ENCODE assay signal across 34 cellular contexts in genomic region chr1:210504286-210504685, GRCh38.
"Had no signal": no experiment of that assay in that cellular context is flagged by ENCODE, and none has a peak within 500 bp of the region (broad histone marks: within the 10 kb centered on the region; RNA-seq: fewer than 3 reads in every experiment).

No MANE protein-coding gene starts in this region.

- H3K9me3 ChIP-seq: ascending aorta, breast epithelium had no signal

- H3K27me3 ChIP-seq: ascending aorta, brain microvascular endothelial cell, breast epithelium had no signal

- H3K4me3 Mint-ChIP-seq: activated B cell treated with CpG ODN at 0.5 μM for 24 hours; activated CD4-positive, alpha-beta memory T cell treated with anti-CD3 and anti-CD28 coated beads for 36 hours; activated CD4-positive, alpha-beta T cell treated with anti-CD3 and anti-CD28 coated beads, Interleukin-2, amount 10 ng/mL, durations not matched to agents 24 days and 14 days; activated CD8-positive, alpha-beta T cell treated with anti-CD3 and anti-CD28 coated beads for 36 hours; activated naive CD4-positive, alpha-beta T cell treated with anti-CD3 and anti-CD28 coated beads for 36 hours; activated naive CD8-positive, alpha-beta T cell treated with anti-CD3 and anti-CD28 coated beads, Interleukin-2, amount 10 ng/mL, durations not matched to agents 7 days and 5 days; activated naive CD8-positive, alpha-beta T cell treated with anti-CD3 and anti-CD28 coated beads, Interleukin-2, amount 50 U/mL, for 24 hours; activated T-cell treated with anti-CD3 and anti-CD28 coated beads, Interleukin-2, amount 50 U/mL, for 4 hours; activated T-cell treated with anti-CD3 and anti-CD28 coated beads, Interleukin-2, amount 50 U/mL, for 72 hours; activated T-helper 1 cell treated with anti-CD3 and anti-CD28 coated beads, Interleukin-12 subunit alpha, Interleukin-12 subunit beta, Interleukin-2, Interleukin-4 antibody, amounts not matched to agents 30 ng/mL and 10 ng/mL and 1 ng/mL, durations not matched to agents 14 hours and 24 hours and 36 hours; activated T-helper 17 cell treated with anti-CD3 and anti-CD28 coated beads, Interleukin-2, amount 50 U/mL, for 72 hours; T-helper 1 cell treated with Interleukin-12 subunit alpha and Interleukin-12 subunit beta and Interleukin-4 antibody, amounts not matched to agents 30 μg/mL and 1 μg/mL, for 36 hours; T-helper 2 cell treated with Interferon-gamma antibody and Interleukin-4, amounts not matched to agents 5 μg/mL and 100 μg/mL, for 36 hours had no signal

- H3K36me3 Mint-ChIP-seq: activated CD4-positive, alpha-beta memory T cell treated with anti-CD3 and anti-CD28 coated beads for 36 hours; activated naive CD4-positive, alpha-beta T cell treated with anti-CD3 and anti-CD28 coated beads, Interleukin-2, amount 50 U/mL, for 72 hours; activated naive CD8-positive, alpha-beta T cell treated with anti-CD3 and anti-CD28 coated beads, Interleukin-2, amount 10 ng/mL, durations not matched to agents 7 days and 5 days had no signal

- ATAC-seq: activated CD8-positive, alpha-beta T cell treated with anti-CD3 and anti-CD28 coated beads for 36 hours; activated naive CD4-positive, alpha-beta T cell treated with anti-CD3 and anti-CD28 coated beads, Interleukin-2, amount 50 U/mL, for 72 hours; activated naive CD8-positive, alpha-beta T cell treated with anti-CD3 and anti-CD28 coated beads, Interleukin-2, amount 50 U/mL, for 24 hours; activated T-cell treated with anti-CD3 and anti-CD28 coated beads, Interleukin-2, amount 50 U/mL, for 4 hours; activated T-cell treated with anti-CD3 and anti-CD28 coated beads, Interleukin-2, amount 50 U/mL, for 72 hours; activated T-helper 17 cell treated with anti-CD3 and anti-CD28 coated beads, Interleukin-2, amount 50 U/mL, for 72 hours had no signal

- H3K9me3 Mint-ChIP-seq: activated B cell treated with CpG ODN at 0.5 μM for 24 hours; activated CD4-positive, alpha-beta memory T cell treated with anti-CD3 and anti-CD28 coated beads for 36 hours; activated CD4-positive, alpha-beta T cell treated with anti-CD3 and anti-CD28 coated beads, Interleukin-2, amount 10 ng/mL, durations not matched to agents 24 days and 14 days; activated CD8-positive, alpha-beta T cell treated with anti-CD3 and anti-CD28 coated beads for 36 hours; activated naive CD4-positive, alpha-beta T cell treated with anti-CD3 and anti-CD28 coated beads for 36 hours; activated naive CD4-positive, alpha-beta T cell treated with anti-CD3 and anti-CD28 coated beads, Interleukin-2, amount 50 U/mL, for 72 hours; activated naive CD8-positive, alpha-beta T cell treated with anti-CD3 and anti-CD28 coated beads, Interleukin-2, amount 10 ng/mL, durations not matched to agents 7 days and 5 days; activated naive CD8-positive, alpha-beta T cell treated with anti-CD3 and anti-CD28 coated beads, Interleukin-2, amount 50 U/mL, for 24 hours; activated T-cell treated with anti-CD3 and anti-CD28 coated beads, Interleukin-2, amount 50 U/mL, for 4 hours; activated T-cell treated with anti-CD3 and anti-CD28 coated beads, Interleukin-2, amount 50 U/mL, for 72 hours; activated T-helper 1 cell treated with anti-CD3 and anti-CD28 coated beads, Interleukin-12 subunit alpha, Interleukin-12 subunit beta, Interleukin-2, Interleukin-4 antibody, amounts not matched to agents 30 ng/mL and 10 ng/mL and 1 ng/mL, durations not matched to agents 14 hours and 24 hours and 36 hours; activated T-helper 17 cell treated with anti-CD3 and anti-CD28 coated beads, Interleukin-2, amount 50 U/mL, for 72 hours; T-helper 1 cell treated with Interleukin-12 subunit alpha and Interleukin-12 subunit beta and Interleukin-4 antibody, amounts not matched to agents 30 μg/mL and 1 μg/mL, for 36 hours; T-helper 2 cell treated with Interferon-gamma antibody and Interleukin-4, amounts not matched to agents 5 μg/mL and 100 μg/mL, for 36 hours had no signal

- H3K27ac Mint-ChIP-seq: activated B cell treated with CpG ODN at 0.5 μM for 24 hours; activated CD4-positive, alpha-beta memory T cell treated with anti-CD3 and anti-CD28 coated beads for 36 hours; activated CD4-positive, alpha-beta T cell treated with anti-CD3 and anti-CD28 coated beads, Interleukin-2, amount 10 ng/mL, durations not matched to agents 24 days and 14 days; activated CD8-positive, alpha-beta T cell treated with anti-CD3 and anti-CD28 coated beads for 36 hours; activated naive CD4-positive, alpha-beta T cell treated with anti-CD3 and anti-CD28 coated beads for 36 hours; activated naive CD4-positive, alpha-beta T cell treated with anti-CD3 and anti-CD28 coated beads, Interleukin-2, amount 50 U/mL, for 72 hours; activated naive CD8-positive, alpha-beta T cell treated with anti-CD3 and anti-CD28 coated beads, Interleukin-2, amount 10 ng/mL, durations not matched to agents 7 days and 5 days; activated naive CD8-positive, alpha-beta T cell treated with anti-CD3 and anti-CD28 coated beads, Interleukin-2, amount 50 U/mL, for 24 hours; activated T-cell treated with anti-CD3 and anti-CD28 coated beads, Interleukin-2, amount 50 U/mL, for 72 hours; activated T-helper 1 cell treated with anti-CD3 and anti-CD28 coated beads, Interleukin-12 subunit alpha, Interleukin-12 subunit beta, Interleukin-2, Interleukin-4 antibody, amounts not matched to agents 30 ng/mL and 10 ng/mL and 1 ng/mL, durations not matched to agents 14 hours and 24 hours and 36 hours; activated T-helper 17 cell treated with anti-CD3 and anti-CD28 coated beads, Interleukin-2, amount 50 U/mL, for 72 hours; T-helper 1 cell treated with Interleukin-12 subunit alpha and Interleukin-12 subunit beta and Interleukin-4 antibody, amounts not matched to agents 30 μg/mL and 1 μg/mL, for 36 hours; T-helper 2 cell treated with Interferon-gamma antibody and Interleukin-4, amounts not matched to agents 5 μg/mL and 100 μg/mL, for 36 hours had no signal

- DNase-seq: activated B cell treated with CpG ODN at 0.5 μM for 24 hours; activated CD4-positive, alpha-beta memory T cell treated with anti-CD3 and anti-CD28 coated beads for 36 hours; activated CD4-positive, alpha-beta T cell treated with anti-CD3 and anti-CD28 coated beads for 4 hours; activated CD4-positive, alpha-beta T cell treated with anti-CD3 and anti-CD28 coated beads, Interleukin-2, amount 10 ng/mL, durations not matched to agents 24 days and 14 days; activated CD4-positive, alpha-beta T cell treated with anti-CD3 and anti-CD28 coated beads, Interleukin-2, amount 50 U/mL, for 1 hour; activated CD4-positive, alpha-beta T cell treated with anti-CD3 and anti-CD28 coated beads, Interleukin-2, amount 50 U/mL, for 4 hours; activated CD4-positive, CD25-positive, alpha-beta regulatory T cell treated with anti-CD3 and anti-CD28 coated beads, Interleukin-2, amount 50 U/mL, for 72 hours; activated CD8-positive, alpha-beta memory T cell treated with anti-CD3 and anti-CD28 coated beads, Interleukin-2, amount 50 U/mL, for 4 hours; activated CD8-positive, alpha-beta T cell treated with anti-CD3 and anti-CD28 coated beads for 36 hours; activated effector memory CD4-positive, alpha-beta T cell treated with anti-CD3 and anti-CD28 coated beads, Interleukin-2, amount 50 U/mL, for 16 hours; activated gamma-delta T cell treated with Interleukin-2 at 50 U/mL for 16 hours; activated naive CD4-positive, alpha-beta T cell; activated naive CD4-positive, alpha-beta T cell treated with anti-CD3 and anti-CD28 coated beads for 36 hours; activated naive CD4-positive, alpha-beta T cell treated with anti-CD3 and anti-CD28 coated beads, Interleukin-2, amount 50 U/mL, for 16 hours; activated naive CD8-positive, alpha-beta T cell treated with anti-CD3 and anti-CD28 coated beads, Interleukin-2, amount 10 ng/mL, durations not matched to agents 7 days and 5 days; activated naive CD8-positive, alpha-beta T cell treated with anti-CD3 and anti-CD28 coated beads, Interleukin-2, amount 50 U/mL, for 24 hours; activated T-cell treated with anti-CD3 and anti-CD28 coated beads for 4 hours; activated T-cell treated with anti-CD3 and anti-CD28 coated beads, Interleukin-2, amount 50 U/mL, for 1 hour; activated T-cell treated with anti-CD3 and anti-CD28 coated beads, Interleukin-2, amount 50 U/mL, for 4 hours; activated T-cell treated with anti-CD3 and anti-CD28 coated beads, Interleukin-2, amount 50 U/mL, for 72 hours; amygdala; brain microvascular endothelial cell; central memory CD4-positive, alpha-beta T cell; T-helper 1 cell; T-helper 2 cell; T-helper 9 cell had no signal

- H3K36me3 ChIP-seq: ascending aorta, brain microvascular endothelial cell, breast epithelium had no signal

- H3K4me1 ChIP-seq: ascending aorta, breast epithelium had no signal

- H3K4me1 Mint-ChIP-seq: activated B cell treated with CpG ODN at 0.5 μM for 24 hours; activated CD4-positive, alpha-beta T cell treated with anti-CD3 and anti-CD28 coated beads, Interleukin-2, amount 10 ng/mL, durations not matched to agents 24 days and 14 days; activated naive CD8-positive, alpha-beta T cell treated with anti-CD3 and anti-CD28 coated beads, Interleukin-2, amount 10 ng/mL, durations not matched to agents 7 days and 5 days; activated naive CD8-positive, alpha-beta T cell treated with anti-CD3 and anti-CD28 coated beads, Interleukin-2, amount 50 U/mL, for 24 hours; activated T-helper 17 cell treated with anti-CD3 and anti-CD28 coated beads, Interleukin-2, amount 50 U/mL, for 72 hours had no signal

- H3K4me3 ChIP-seq: ascending aorta, breast epithelium had no signal

- H3K27ac ChIP-seq: ascending aorta, brain microvascular endothelial cell, breast epithelium, VCaP had no signal

- H3K27me3 Mint-ChIP-seq: activated B cell treated with CpG ODN at 0.5 μM for 24 hours; activated CD4-positive, alpha-beta memory T cell treated with anti-CD3 and anti-CD28 coated beads for 36 hours; activated CD8-positive, alpha-beta T cell treated with anti-CD3 and anti-CD28 coated beads for 36 hours; activated naive CD8-positive, alpha-beta T cell treated with anti-CD3 and anti-CD28 coated beads, Interleukin-2, amount 50 U/mL, for 24 hours; activated T-helper 17 cell treated with anti-CD3 and anti-CD28 coated beads, Interleukin-2, amount 50 U/mL, for 72 hours had no signal
